In the genomic region with DNA sequence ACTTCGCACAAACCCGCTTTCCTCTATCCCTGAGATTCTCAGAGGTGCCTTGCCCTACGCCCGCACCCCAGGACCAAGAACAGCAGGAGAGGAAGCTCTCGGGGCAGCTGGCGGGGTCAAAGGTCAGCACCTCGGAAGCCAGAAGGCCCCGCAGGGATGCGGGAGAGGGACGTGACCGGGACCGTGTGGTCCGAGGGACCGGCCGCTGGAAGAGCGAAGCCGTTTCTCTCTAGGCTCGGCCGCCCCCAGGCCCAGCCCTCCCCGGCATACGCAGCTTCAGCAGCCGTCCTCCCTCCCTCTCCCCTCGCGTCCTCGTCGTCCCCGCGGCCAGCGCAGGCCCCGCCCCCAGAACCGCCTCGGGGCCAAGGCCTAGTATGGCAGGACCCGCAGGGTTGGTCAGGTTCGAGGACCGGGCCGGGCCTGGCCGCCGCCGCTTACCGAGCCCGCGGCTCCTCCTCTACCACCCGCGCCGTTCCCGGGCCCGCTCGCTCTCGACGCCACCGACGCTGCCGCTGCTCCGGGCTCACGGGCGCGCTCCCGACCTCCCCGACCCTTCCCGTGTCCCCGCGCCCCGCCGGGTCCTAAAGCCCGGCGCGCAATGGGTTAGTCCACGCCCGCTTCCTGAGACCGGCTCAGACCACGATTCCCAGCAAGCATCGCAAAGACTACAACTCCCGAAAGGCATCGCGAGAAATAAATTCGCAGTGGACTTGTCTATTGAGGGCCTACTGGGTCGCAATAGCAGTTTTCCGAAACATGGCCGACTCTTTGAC, we compare ENCODE assay signal across 8 cellular contexts. TPM values are rescaled to one million over a fixed set of nuclear protein-coding genes. Genes with fewer than 3 reads are reported as not detected.
DNase-seq lines count a peak whose midpoint lies in the region; ATAC-seq and TF ChIP-seq lines count a peak whose summit lies in the region.

TSS of gene ARMH3 (minus strand) at position 527 of the 773 bp plus-strand sequence. CDS start 16,059 bp downstream, outside the sequence.

- H3K9me3 ChIP-seq in CD8-positive, alpha-beta T cell (ENCODE audit: low read length): no peaks in the 10 kb centered on the region

- H3K4me3 Mint-ChIP-seq in CD8-positive, alpha-beta T cell: peak within 1 kb of the TSS; percentile 97
- peak within 1 kb of the TSS; percentile 89 to 92 for H3K4me3 Mint-ChIP-seq in effector memory CD8-positive, alpha-beta T cell
- peak within 1 kb of the TSS; percentile 99 for H3K4me3 Mint-ChIP-seq in memory B cell

- peak within 1 kb of the TSS; percentile 95 for H3K27ac Mint-ChIP-seq in CD8-positive, alpha-beta T cell
- peak within 1 kb of the TSS; percentile 88 to 92 for H3K27ac Mint-ChIP-seq in effector memory CD8-positive, alpha-beta T cell
- peak within 1 kb of the TSS; percentile 97 for H3K27ac Mint-ChIP-seq in memory B cell

- no peaks in the 10 kb centered on the region for H3K27me3 ChIP-seq in CD8-positive, alpha-beta T cell (ENCODE audit: insufficient read depth, low read length)

- H3K27ac ChIP-seq in CD8-positive, alpha-beta T cell (ENCODE audit: low read depth, low read length): peak within 1 kb of the TSS; percentile 79

- H3K36me3 Mint-ChIP-seq in CD8-positive, alpha-beta T cell: peaks cover 4% of the 10 kb centered on the region
- H3K36me3 Mint-ChIP-seq in effector memory CD8-positive, alpha-beta T cell (ENCODE audit: insufficient read depth): peaks cover 13% of the 10 kb centered on the region
- peaks cover 2% of the 10 kb centered on the region for H3K36me3 Mint-ChIP-seq in memory B cell

- peaks cover 40% of the 10 kb centered on the region for H3K4me1 ChIP-seq in CD8-positive, alpha-beta T cell (ENCODE audit: insufficient read depth, low read length)

- no peaks in the 10 kb centered on the region for H3K27me3 Mint-ChIP-seq in CD8-positive, alpha-beta T cell (ENCODE audit: low read depth)
- H3K27me3 Mint-ChIP-seq in effector memory CD8-positive, alpha-beta T cell: no peaks in the 10 kb centered on the region
- no peaks in the 10 kb centered on the region for H3K27me3 Mint-ChIP-seq in memory B cell

- no peak for TF ChIP-seq CTCF in CD8-positive, alpha-beta T cell (IDR thresholded peaks at IDR 0.05)

- ATAC-seq in CD8-positive, alpha-beta T cell: peak; percentile 93
- ATAC-seq in GM19463 (IDR thresholded peaks at IDR 0.05; ENCODE audit: unreplicated experiment) (peak; percentile 93), memory B cell (ENCODE audit: low read depth) (peak; percentile 97)
- peak; percentile 96 for ATAC-seq in effector memory CD8-positive, alpha-beta T cell (replicated peaks)

- peak within 1 kb of the TSS; percentile 94 for H3K4me3 ChIP-seq in CD8-positive, alpha-beta T cell (ENCODE audit: low read depth, low read length)

- POLR2A ChIA-PET in CD8-positive, alpha-beta T cell (lab: Charles Lee): interaction anchor here (0.6 to 1.6 kb wide), 8 partner anchors 8 to 238 kb away, joined by 3 to 6 read pairs (median 4); partner anchors contain the start of genes HPS6, NOLC1 and OGA
- POLR2A ChIA-PET in activated CD8-positive, alpha-beta memory T cell treated with anti-CD3 and anti-CD28 coated beads for 36 hours (lab: Charles Lee): interaction anchor here (0.7 to 1.2 kb wide), 8 partner anchors 10 to 1448 kb away, joined by 3 to 6 read pairs (median 4); partner anchors contain the start of gene OGA

- intact Hi-C loops in CD8-positive, alpha-beta T cell (cut with DNase I, micrococcal nuclease): loop anchor here (1.0 to 10.0 kb wide), 16 partner anchors 9 to 1311 kb away; partner anchors contain the start of genes HPS6 (in 2 of the 2), NOLC1 (in 2 of the 2), OGA (in 2 of the 2) and BTRC (in 1 of the 2)

- CTCF ChIA-PET in CD8-positive, alpha-beta T cell (lab: Charles Lee): interaction anchor here (1.0 to 2.4 kb wide), 3 partner anchors 17 to 215 kb away, joined by 3 to 18 read pairs (median 6); no protein-coding TSS in a partner anchor
- CTCF ChIA-PET in activated CD8-positive, alpha-beta memory T cell treated with anti-CD3 and anti-CD28 coated beads for 36 hours (lab: Charles Lee): interaction anchor here (0.5 to 1.7 kb wide), 3 partner anchors 17 to 215 kb away, joined by 3 to 7 read pairs (median 4); no protein-coding TSS in a partner anchor

- H3K9me3 Mint-ChIP-seq in CD8-positive, alpha-beta T cell: no peaks in the 10 kb centered on the region
- H3K9me3 Mint-ChIP-seq in effector memory CD8-positive, alpha-beta T cell: no peaks in the 10 kb centered on the region
- H3K9me3 Mint-ChIP-seq in memory B cell: no peaks in the 10 kb centered on the region

- H3K36me3 ChIP-seq in CD8-positive, alpha-beta T cell (ENCODE audit: insufficient read depth, low read length): no peaks in the 10 kb centered on the region

- peaks cover 42% of the 10 kb centered on the region for H3K4me1 Mint-ChIP-seq in CD8-positive, alpha-beta T cell (ENCODE audit: low read depth)
- peaks cover 28 to 42% of the 10 kb centered on the region in 2 donors for H3K4me1 Mint-ChIP-seq in effector memory CD8-positive, alpha-beta T cell (ENCODE audit: low read depth in 2 of 2)
- peaks cover 22% of the 10 kb centered on the region for H3K4me1 Mint-ChIP-seq in memory B cell

- DNase-seq in CD8-positive, alpha-beta T cell: peak; percentile 75 to 92 (median 84)
- peak; percentile 75 for DNase-seq in HS-27A (ENCODE audit: low read depth)
- peak; percentile 96 to 97 for DNase-seq in NOMO-1 (lab: John Stamatoyannopoulos, UW; ENCODE audit: unreplicated experiment in 2 of 2)
- peak; percentile 82 to 84 (median 83) for DNase-seq in effector memory CD8-positive, alpha-beta T cell
- peak; percentile 82 to 83 for DNase-seq in memory B cell (ENCODE audit: low spot score in 2 of 2)
- peak; percentile 68 for DNase-seq in stimulated activated CD8-positive, alpha-beta memory T cell treated with anti-CD3 and anti-CD28 coated beads, Interleukin-12 subunit alpha, Interleukin-12 subunit beta, amount 100 ng/mL, for 24 hours (ENCODE audit: extremely low read depth)

RNA-seq across cellular contexts. Expression of gene ARMH3, which starts in this region (rescaled TPM):
- 10 to 100 TPM; 18.6 to 20.6 TPM for total RNA-seq in CD8-positive, alpha-beta T cell
- 10 to 100 TPM; 19.3 to 23.5 TPM for total RNA-seq in activated CD8-positive, alpha-beta memory T cell treated with anti-CD3 and anti-CD28 coated beads for 36 hours

Comparison
In these comparisons a context has a peak if more than half of its experiments do, and no peak if none do; other contexts are left out.
1. Peak in every context shown above with its lines: DNase-seq, ATAC-seq, H3K4me3 ChIP-seq and H3K27ac ChIP-seq.